Comparison of ENCODE assay signal across 20 cellular contexts in the genomic region with DNA sequence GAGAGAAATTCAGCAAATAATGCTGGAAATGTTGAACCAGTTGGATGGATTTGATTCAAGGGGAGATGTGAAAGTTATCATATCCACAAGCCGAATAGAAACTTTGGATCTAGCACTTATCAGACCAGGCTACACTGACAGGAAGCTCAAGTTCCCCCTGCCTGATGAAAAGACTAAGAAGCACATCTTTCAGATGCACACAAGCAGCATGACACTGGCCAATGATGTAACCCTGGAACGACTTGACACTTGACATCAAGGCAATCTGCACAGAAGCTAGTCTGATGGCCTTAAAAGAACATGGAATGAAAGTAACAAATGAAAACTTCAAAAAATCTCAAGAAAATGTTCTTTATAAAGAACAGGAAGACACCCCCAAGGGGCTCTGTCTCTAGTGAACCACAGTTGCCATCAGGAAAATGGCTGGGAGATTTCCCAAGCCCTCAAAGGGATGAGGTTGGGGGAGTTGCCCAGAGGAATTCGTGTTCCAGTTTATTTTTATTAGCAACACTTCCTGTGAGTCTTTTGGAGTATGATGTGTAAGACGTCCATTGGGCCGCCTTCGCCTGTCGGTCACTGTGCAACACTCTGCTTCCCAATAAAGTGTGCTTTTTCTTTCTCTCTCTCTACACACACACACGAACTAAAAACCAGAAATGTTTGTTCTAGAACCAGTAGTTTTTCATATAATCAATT.
A peak's percentile ranks its signal among the peaks of the same experiment; 100 is the strongest.
DNase-seq lines count a peak whose midpoint lies in the region; ATAC-seq and TF ChIP-seq lines count a peak whose summit lies in the region.
"Had no signal": no experiment of that assay in that cellular context is flagged by ENCODE, and none has a peak within 500 bp of the region (broad histone marks: within the 10 kb centered on the region; RNA-seq: fewer than 3 reads in every experiment).

No MANE protein-coding gene starts in this region.

- BruUV-seq in PC-3 (replicated peaks; lab: Mats Ljungman, UMichigan): no TSS peak

- CTCF ChIA-PET in PC-3 (lab: Charles Lee): no interaction called here

- H2BK12ac ChIP-seq in mesenchymal stem cell (ENCODE audit: low read length in 2 of 2): no peak overlapping the region

- H3K4me1 Mint-ChIP-seq in stimulated activated effector memory CD8-positive, alpha-beta T cell treated with anti-CD3 and anti-CD28 coated beads, Interleukin-12 subunit alpha, Interleukin-12 subunit beta, amount 100 ng/mL, for 72 hours: no peaks in the 10 kb centered on the region
- H3K4me1 Mint-ChIP-seq in activated T-cell treated with anti-CD3 and anti-CD28 coated beads, Interleukin-2, amount 50 U/mL, for 24 hours (ENCODE audit: low read depth): no peaks in the 10 kb centered on the region
- H3K4me1 Mint-ChIP-seq: CD14-positive monocyte; central memory CD8-positive, alpha-beta T cell had no signal

- POLR2A ChIA-PET in PC-3 (lab: Charles Lee; ENCODE audit: unreplicated experiment): no interaction called here

- TF ChIP-seq CTCF in PC-3 (conservative IDR thresholded peaks at IDR 0.05; ENCODE audit: low read depth, low read length): no peak
- no peak for TF ChIP-seq CTCF in fibroblast of lung (conservative IDR thresholded peaks at IDR 0.05 in 1 of 2, IDR thresholded peaks at IDR 0.05 in 1 of 2; ENCODE audit: low read depth in 1 of 2, low read length in 2 of 2)

- H3K4me2 ChIP-seq in PC-3 (ENCODE audit: low read length) (peak overlapping the region; percentile 57), fibroblast of lung (ENCODE audit: extremely low read depth, insufficient read depth, low read length) (no peak overlapping the region), mesenchymal stem cell (ENCODE audit: low read length, poor library complexity, severe bottlenecking) (no peak overlapping the region)

- H3K9me2 ChIP-seq in PC-3 (replicated peaks; ENCODE audit: low read length): no peaks in the 10 kb centered on the region

- H3K36me3 Mint-ChIP-seq in stimulated activated effector memory CD8-positive, alpha-beta T cell treated with anti-CD3 and anti-CD28 coated beads, Interleukin-12 subunit alpha, Interleukin-12 subunit beta, amount 100 ng/mL, for 72 hours: no peaks in the 10 kb centered on the region
- H3K36me3 Mint-ChIP-seq in activated T-cell treated with anti-CD3 and anti-CD28 coated beads, Interleukin-2, amount 50 U/mL, for 24 hours (ENCODE audit: low read depth): no peaks in the 10 kb centered on the region
- H3K36me3 Mint-ChIP-seq: CD14-positive monocyte had no signal

- H3K9me3 ChIP-seq in PC-3 (ENCODE audit: low read length): no peaks in the 10 kb centered on the region
- no peaks in the 10 kb centered on the region for H3K9me3 ChIP-seq in fibroblast of lung (ENCODE audit: control insufficient read depth, insufficient read depth, low read depth, low read length)
- H3K9me3 ChIP-seq in mesenchymal stem cell (ENCODE audit: control insufficient read depth, low read length): no peaks in the 10 kb centered on the region
- H3K9me3 ChIP-seq: gastroesophageal sphincter, sigmoid colon had no signal

- peak; percentile 90 for ATAC-seq in PC-3
- ATAC-seq in stimulated activated effector memory CD8-positive, alpha-beta T cell treated with anti-CD3 and anti-CD28 coated beads, Interleukin-12 subunit alpha, Interleukin-12 subunit beta, amount 100 ng/mL, for 72 hours: no peak
- ATAC-seq: activated CD4-positive, CD25-positive, alpha-beta regulatory T cell treated with anti-CD3 and anti-CD28 coated beads, Interleukin-2, amount 50 U/mL, for 24 hours; gastroesophageal sphincter had no signal

- H4K20me1 ChIP-seq in PC-3 (ENCODE audit: low read length) (no peaks in the 10 kb centered on the region), fibroblast of lung (ENCODE audit: control insufficient read depth, extremely low read depth, insufficient read depth, low read length) (no peaks in the 10 kb centered on the region)

- 51% methylated on average over 5 of the region's 8 CpGs for WGBS in mesenchymal stem cell

- intact Hi-C loops in PC-3 (cut with micrococcal nuclease): no loop called here

- no peak overlapping the region for H3K4ac ChIP-seq in mesenchymal stem cell (ENCODE audit: low read depth in 1 of 2, low read length in 2 of 2)

- DNase-seq in ELR (ENCODE audit: low read depth) (peak; percentile 61), PC-3 (peak; percentile 83), fibroblast of lung (ENCODE audit: low read depth in 2 of 2) (peak; percentile 5 to 9), mesenchymal stem cell (peak; percentile 16), middle frontal gyrus (ENCODE audit: extremely low spot score, low spot score) (no peak)
- DNase-seq in stimulated activated effector memory CD8-positive, alpha-beta T cell treated with anti-CD3 and anti-CD28 coated beads, Interleukin-12 subunit alpha, Interleukin-12 subunit beta, amount 100 ng/mL, for 72 hours (ENCODE audit: low spot score in 2 of 2): no peak
- DNase-seq in activated T-cell treated with anti-CD3 and anti-CD28 coated beads, Interleukin-2, amount 50 U/mL, for 24 hours: no peak
- DNase-seq in stimulated activated CD4-positive, alpha-beta T cell treated with anti-CD3 and anti-CD28 coated beads, Interleukin-2, amount 100 ng/mL, for 48 hours: no peak
- DNase-seq: activated naive CD4-positive, alpha-beta T cell treated with anti-CD3 and anti-CD28 coated beads for 36 hours; activated T-cell treated with anti-CD3 and anti-CD28 coated beads, Interleukin-2, amount 50 U/mL, for 48 hours; amygdala; NCI-H1417 treated with DMSO at 0.1 percent for 48 hours; NCI-H524 treated with DMSO at 0.1 percent for 48 hours; nephron progenitor cell; RPMI8226; sigmoid colon had no signal

- no peaks in the 10 kb centered on the region for H3K9me3 Mint-ChIP-seq in stimulated activated effector memory CD8-positive, alpha-beta T cell treated with anti-CD3 and anti-CD28 coated beads, Interleukin-12 subunit alpha, Interleukin-12 subunit beta, amount 100 ng/mL, for 72 hours
- H3K9me3 Mint-ChIP-seq in activated T-cell treated with anti-CD3 and anti-CD28 coated beads, Interleukin-2, amount 50 U/mL, for 24 hours: no peaks in the 10 kb centered on the region
- H3K9me3 Mint-ChIP-seq: activated naive CD4-positive, alpha-beta T cell treated with anti-CD3 and anti-CD28 coated beads for 36 hours; central memory CD8-positive, alpha-beta T cell; nephron progenitor cell had no signal

- H2AFZ ChIP-seq in PC-3 (ENCODE audit: low read length) (peak overlapping the region; percentile 58), fibroblast of lung (ENCODE audit: low read length) (peak overlapping the region; percentile 1), mesenchymal stem cell (ENCODE audit: low read depth, low read length) (no peak overlapping the region)

- no peak overlapping the region for H3K14ac ChIP-seq in mesenchymal stem cell (ENCODE audit: low read length in 2 of 2)

- H2BK120ac ChIP-seq in mesenchymal stem cell (ENCODE audit: low read depth, low read length): no peak overlapping the region

- no peaks in the 10 kb centered on the region for H3K79me2 ChIP-seq in PC-3 (ENCODE audit: low read length)
- H3K79me2 ChIP-seq in fibroblast of lung (ENCODE audit: control insufficient read depth, insufficient read depth, low read length): no peaks in the 10 kb centered on the region

- H3K27me3 Mint-ChIP-seq in activated T-cell treated with anti-CD3 and anti-CD28 coated beads, Interleukin-2, amount 50 U/mL, for 24 hours: peaks cover 40% of the 10 kb centered on the region

- H3K27me3 ChIP-seq in PC-3 (ENCODE audit: low read length): no peaks in the 10 kb centered on the region
- H3K27me3 ChIP-seq in fibroblast of lung (ENCODE audit: control insufficient read depth, insufficient read depth, low read length): no peaks in the 10 kb centered on the region
- H3K27me3 ChIP-seq in mesenchymal stem cell (ENCODE audit: control insufficient read depth in 1 of 2, insufficient read depth in 1 of 2, low read length in 2 of 2): peaks cover 36 to 50% of the 10 kb centered on the region in 2 experiments
- H3K27me3 ChIP-seq: sigmoid colon had no signal

- H3K27ac ChIP-seq in PC-3 (ENCODE audit: low read length) (peak overlapping the region; percentile 50), fibroblast of lung (ENCODE audit: insufficient read depth, low read length) (no peak overlapping the region), mesenchymal stem cell (ENCODE audit: low read length, poor library complexity, severe bottlenecking) (no peak overlapping the region)
- H3K27ac ChIP-seq: gastroesophageal sphincter had no signal

- no peaks in the 10 kb centered on the region for H3K36me3 ChIP-seq in PC-3 (ENCODE audit: low read depth, low read length)
- no peaks in the 10 kb centered on the region for H3K36me3 ChIP-seq in fibroblast of lung (ENCODE audit: control insufficient read depth, insufficient read depth, low read length)
- H3K36me3 ChIP-seq in mesenchymal stem cell (ENCODE audit: control insufficient read depth in 1 of 2, insufficient read depth in 2 of 2, low read depth in 1 of 2, low read length in 2 of 2): no peaks in the 10 kb centered on the region
- H3K36me3 ChIP-seq: gastroesophageal sphincter, sigmoid colon had no signal

- peak overlapping the region; percentile 33 for H3K4me3 ChIP-seq in PC-3 (ENCODE audit: low read length)
- no peak overlapping the region for H3K4me3 ChIP-seq in fibroblast of lung (replicated peaks in 1 of 4; ENCODE audit: control extremely low read depth in 1 of 4, insufficient read depth in 1 of 4, low read depth in 3 of 4, low read length in 4 of 4)
- no peak overlapping the region for H3K4me3 ChIP-seq in mesenchymal stem cell (ENCODE audit: insufficient read depth in 1 of 2, low read depth in 1 of 2, low read length in 2 of 2)
- H3K4me3 ChIP-seq: gastroesophageal sphincter, sigmoid colon had no signal

- peaks cover 19% of the 10 kb centered on the region for H3K4me1 ChIP-seq in PC-3 (ENCODE audit: insufficient read depth, low read length)
- H3K4me1 ChIP-seq in fibroblast of lung (ENCODE audit: control insufficient read depth, extremely low read depth, insufficient read depth, low read length): peaks cover 7% of the 10 kb centered on the region
- H3K4me1 ChIP-seq in mesenchymal stem cell (ENCODE audit: control insufficient read depth, insufficient read depth, low read depth, low read length): no peaks in the 10 kb centered on the region
- H3K4me1 ChIP-seq: gastroesophageal sphincter, sigmoid colon had no signal

- H3F3A ChIP-seq in PC-3 (ENCODE audit: low read length, unreplicated experiment): no peaks in the 10 kb centered on the region

- H2AK5ac ChIP-seq in mesenchymal stem cell (ENCODE audit: low read length, severe bottlenecking): no peak overlapping the region

- no peak overlapping the region for H4K91ac ChIP-seq in mesenchymal stem cell (ENCODE audit: low read length)

- H3K18ac ChIP-seq in mesenchymal stem cell (ENCODE audit: low read depth in 1 of 2, low read length in 2 of 2): no peak overlapping the region

- H3K4me3 Mint-ChIP-seq in stimulated activated effector memory CD8-positive, alpha-beta T cell treated with anti-CD3 and anti-CD28 coated beads, Interleukin-12 subunit alpha, Interleukin-12 subunit beta, amount 100 ng/mL, for 72 hours: no peak overlapping the region
- H3K4me3 Mint-ChIP-seq in activated T-cell treated with anti-CD3 and anti-CD28 coated beads, Interleukin-2, amount 50 U/mL, for 24 hours: no peak overlapping the region
- H3K4me3 Mint-ChIP-seq: activated naive CD4-positive, alpha-beta T cell treated with anti-CD3 and anti-CD28 coated beads for 36 hours; CD14-positive monocyte; central memory CD8-positive, alpha-beta T cell; nephron progenitor cell had no signal

- H3K79me1 ChIP-seq in mesenchymal stem cell (replicated peaks; ENCODE audit: low read length, poor library complexity, severe bottlenecking): no peaks in the 10 kb centered on the region

- H4K8ac ChIP-seq in mesenchymal stem cell (ENCODE audit: low read length): no peak overlapping the region

- H2BK5ac ChIP-seq in mesenchymal stem cell (ENCODE audit: low read depth, low read length, poor library complexity, severe bottlenecking): no peak overlapping the region

- H3K9ac ChIP-seq in PC-3 (ENCODE audit: low read length) (no peak overlapping the region), fibroblast of lung (ENCODE audit: insufficient read depth, low read length) (no peak overlapping the region), mesenchymal stem cell (ENCODE audit: low read length) (no peak overlapping the region)

- H3K23ac ChIP-seq in mesenchymal stem cell (ENCODE audit: low read length in 2 of 2): no peak overlapping the region

- no peak overlapping the region for H3K27ac Mint-ChIP-seq in stimulated activated effector memory CD8-positive, alpha-beta T cell treated with anti-CD3 and anti-CD28 coated beads, Interleukin-12 subunit alpha, Interleukin-12 subunit beta, amount 100 ng/mL, for 72 hours
- no peak overlapping the region for H3K27ac Mint-ChIP-seq in activated T-cell treated with anti-CD3 and anti-CD28 coated beads, Interleukin-2, amount 50 U/mL, for 24 hours
- H3K27ac Mint-ChIP-seq: activated naive CD4-positive, alpha-beta T cell treated with anti-CD3 and anti-CD28 coated beads for 36 hours; CD14-positive monocyte; nephron progenitor cell had no signal

- no peak overlapping the region for H2BK15ac ChIP-seq in mesenchymal stem cell (ENCODE audit: low read depth, poor library complexity, severe bottlenecking)

Comparison
In these comparisons a context has a peak if more than half of its experiments do, and no peak if none do; other contexts are left out.
1. DNase-seq: peak in ELR (single experiment), PC-3 (single experiment), fibroblast of lung (2 of 2) and mesenchymal stem cell (single experiment); none in stimulated activated effector memory CD8-positive, alpha-beta T cell treated with anti-CD3 and anti-CD28 coated beads, Interleukin-12 subunit alpha, Interleukin-12 subunit beta, amount 100 ng/mL, for 72 hours (0 of 2), activated T-cell treated with anti-CD3 and anti-CD28 coated beads, Interleukin-2, amount 50 U/mL, for 24 hours (single experiment), stimulated activated CD4-positive, alpha-beta T cell treated with anti-CD3 and anti-CD28 coated beads, Interleukin-2, amount 100 ng/mL, for 48 hours (0 of 2) and middle frontal gyrus (single experiment).